In the genomic region with DNA sequence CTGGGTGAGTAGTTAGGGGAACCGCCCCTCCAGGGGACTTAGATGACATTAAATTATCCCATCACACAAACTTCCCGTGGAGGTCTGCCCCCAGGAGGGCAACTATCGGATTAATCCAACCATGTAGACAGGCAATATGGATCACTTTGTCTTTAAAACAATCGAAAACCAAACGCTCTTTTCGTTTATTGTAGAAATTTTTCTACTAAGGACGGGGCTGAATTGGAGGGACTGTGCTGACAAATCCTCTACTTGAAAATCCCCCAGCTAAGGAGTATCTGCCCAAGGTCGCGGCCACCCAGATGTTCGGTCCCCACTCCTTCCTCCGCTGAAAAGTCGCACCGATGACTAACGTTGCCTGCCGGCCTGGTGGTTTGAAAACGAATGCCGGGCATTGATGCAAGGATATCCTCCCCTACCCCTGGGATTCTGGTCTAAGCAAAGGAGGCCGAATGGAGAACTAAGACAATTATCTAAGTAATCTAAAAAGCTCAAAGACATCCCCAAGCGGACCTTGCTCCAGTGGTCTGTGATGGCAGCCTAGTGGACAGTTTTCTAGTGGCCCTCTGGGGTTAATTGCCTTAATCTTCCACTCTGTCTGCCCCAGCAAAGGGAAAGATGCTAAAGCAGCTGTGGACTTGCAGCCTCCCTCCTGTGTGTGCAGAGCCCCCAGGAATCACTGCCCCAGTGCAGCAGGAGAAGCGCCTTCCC, we compare ENCODE assay signal across 10 cellular contexts. TPM values are rescaled to one million over a fixed set of nuclear protein-coding genes. Genes with fewer than 3 reads are reported as not detected.
A peak's percentile ranks its signal among the peaks of the same experiment; 100 is the strongest.
DNase-seq lines count a peak whose midpoint lies in the region; ATAC-seq and TF ChIP-seq lines count a peak whose summit lies in the region.
"Had no signal": no experiment of that assay in that cellular context is flagged by ENCODE, and none has a peak within 500 bp of the region (broad histone marks: within the 10 kb centered on the region; RNA-seq: fewer than 3 reads in every experiment).

No MANE protein-coding gene starts in this region.

- peak; percentile 15 for DNase-seq in activated CD4-positive, alpha-beta memory T cell treated with anti-CD3 and anti-CD28 coated beads for 36 hours
- no peak for DNase-seq in activated CD4-positive, alpha-beta memory T cell treated with anti-CD3 and anti-CD28 coated beads, Interleukin-2, amount 10 ng/mL, durations not matched to agents 7 days and 5 days
- no peak for DNase-seq in stimulated activated effector memory CD8-positive, alpha-beta T cell treated with anti-CD3 and anti-CD28 coated beads, Interleukin-12 subunit alpha, Interleukin-12 subunit beta, amount 100 ng/mL, for 72 hours (ENCODE audit: low spot score in 2 of 2)
- DNase-seq in HCEC 1CT, result no peak
- no peak for DNase-seq in testis
- DNase-seq in ureter (ENCODE audit: low spot score), result no peak
- DNase-seq: NCI-H1694, PC-3 had no signal

- intact Hi-C loops in activated CD4-positive, alpha-beta memory T cell treated with anti-CD3 and anti-CD28 coated beads for 36 hours (cut with micrococcal nuclease), result loop anchor here (1.0 to 10.0 kb wide), 6 partner anchors 19 to 581 kb away; a partner anchor contains a TSS
- intact Hi-C loops in testis (cut with DNase I; ENCODE audit: low total_unique reads), result loop anchor here (5.0 kb wide), 1 partner anchor 496 kb away; no protein-coding TSS in a partner anchor

- POLR2A ChIA-PET in activated CD4-positive, alpha-beta memory T cell treated with anti-CD3 and anti-CD28 coated beads for 36 hours (lab: Charles Lee), result no interaction called here
- POLR2A ChIA-PET in activated CD4-positive, alpha-beta memory T cell treated with anti-CD3 and anti-CD28 coated beads, Interleukin-2, amount 10 ng/mL, durations not matched to agents 7 days and 5 days (lab: Charles Lee), result interaction anchor here (1.0 kb wide), 1 partner anchor 81 kb away, joined by 3 read pairs; no protein-coding TSS in a partner anchor

- TF ChIP-seq CTCF in OCI-LY3 (IDR thresholded peaks at IDR 0.05; ENCODE audit: low read depth, low read length) (no peak), testis (IDR thresholded peaks at IDR 0.05) (no peak)

- H3K36me3 ChIP-seq in OCI-LY3 (replicated peaks; ENCODE audit: low read depth, low read length) (no peaks in the 10 kb centered on the region), iPS-20b (ENCODE audit: insufficient read depth, low read depth, low read length) (no peaks in the 10 kb centered on the region), testis (ENCODE audit: low read depth, missing control alignments) (no peaks in the 10 kb centered on the region)

- H3K4me3 Mint-ChIP-seq in activated CD4-positive, alpha-beta memory T cell treated with anti-CD3 and anti-CD28 coated beads for 36 hours, result no peak overlapping the region
- H3K4me3 Mint-ChIP-seq in activated CD4-positive, alpha-beta memory T cell treated with anti-CD3 and anti-CD28 coated beads, Interleukin-2, amount 10 ng/mL, durations not matched to agents 7 days and 5 days, result no peak overlapping the region
- peak overlapping the region; percentile 72 for H3K4me3 Mint-ChIP-seq in stimulated activated effector memory CD8-positive, alpha-beta T cell treated with anti-CD3 and anti-CD28 coated beads, Interleukin-12 subunit alpha, Interleukin-12 subunit beta, amount 100 ng/mL, for 72 hours

- WGBS in testis, 2 donors, result 33 to 50% methylated on average over 20 of the region's 20 CpGs

- H3K27ac Mint-ChIP-seq in activated CD4-positive, alpha-beta memory T cell treated with anti-CD3 and anti-CD28 coated beads for 36 hours, result no peak overlapping the region
- H3K27ac Mint-ChIP-seq in activated CD4-positive, alpha-beta memory T cell treated with anti-CD3 and anti-CD28 coated beads, Interleukin-2, amount 10 ng/mL, durations not matched to agents 7 days and 5 days, result no peak overlapping the region
- no peak overlapping the region for H3K27ac Mint-ChIP-seq in stimulated activated effector memory CD8-positive, alpha-beta T cell treated with anti-CD3 and anti-CD28 coated beads, Interleukin-12 subunit alpha, Interleukin-12 subunit beta, amount 100 ng/mL, for 72 hours

- H3K27ac ChIP-seq in OCI-LY3 (ENCODE audit: low read length) (no peak overlapping the region), iPS-20b (ENCODE audit: low read length) (no peak overlapping the region), testis (no peak overlapping the region)

- H3K27me3 ChIP-seq in OCI-LY3 (ENCODE audit: low read depth, low read length) (no peaks in the 10 kb centered on the region), iPS-20b (ENCODE audit: insufficient read depth, low read length) (peaks cover 94% of the 10 kb centered on the region), testis (no peaks in the 10 kb centered on the region)

- peaks cover 25% of the 10 kb centered on the region for H3K4me1 ChIP-seq in OCI-LY3 (ENCODE audit: low read length)
- peaks cover 20% of the 10 kb centered on the region; the same call in 1 of the 2 replicates for H3K4me1 ChIP-seq in iPS-20b (ENCODE audit: insufficient read depth, low read length)
- H3K4me1 ChIP-seq in testis, result peaks cover 7% of the 10 kb centered on the region

- H4K20me1 ChIP-seq in OCI-LY3 (ENCODE audit: insufficient read depth, low read length), result no peaks in the 10 kb centered on the region

- no peak for ATAC-seq in stimulated activated effector memory CD8-positive, alpha-beta T cell treated with anti-CD3 and anti-CD28 coated beads, Interleukin-12 subunit alpha, Interleukin-12 subunit beta, amount 100 ng/mL, for 72 hours
- ATAC-seq: PC-3 had no signal

- H3K4me3 ChIP-seq in OCI-LY3 (ENCODE audit: low read length) (0 out of 2 replicates have a peak overlapping the region, but pooled peaks have one; percentile 98), iPS-20b (ENCODE audit: low read length) (peak overlapping the region; percentile 53; the same call in 1 of the 2 replicates), testis (no peak overlapping the region)

- H3K79me2 ChIP-seq in OCI-LY3 (ENCODE audit: low read length), result peaks cover 8% of the 10 kb centered on the region

- H3K27me3 Mint-ChIP-seq in activated CD4-positive, alpha-beta memory T cell treated with anti-CD3 and anti-CD28 coated beads for 36 hours, result peaks cover 68% of the 10 kb centered on the region
- peaks cover 69% of the 10 kb centered on the region for H3K27me3 Mint-ChIP-seq in activated CD4-positive, alpha-beta memory T cell treated with anti-CD3 and anti-CD28 coated beads, Interleukin-2, amount 10 ng/mL, durations not matched to agents 7 days and 5 days

- peak overlapping the region; percentile 99 for H3K4me2 ChIP-seq in OCI-LY3 (ENCODE audit: low read length)

- CTCF ChIA-PET in activated CD4-positive, alpha-beta memory T cell treated with anti-CD3 and anti-CD28 coated beads for 36 hours (lab: Charles Lee), result interaction anchor here (1.0 to 3.9 kb wide), 9 partner anchors 9 to 1144 kb away, joined by 3 to 28 read pairs (median 6); a partner anchor contains a TSS
- CTCF ChIA-PET in activated CD4-positive, alpha-beta memory T cell treated with anti-CD3 and anti-CD28 coated beads, Interleukin-2, amount 10 ng/mL, durations not matched to agents 7 days and 5 days (lab: Charles Lee), result interaction anchor here (1.3 to 3.1 kb wide), 3 partner anchors 9 to 1144 kb away, joined by 4 to 15 read pairs (median 6); no protein-coding TSS in a partner anchor

- TF ChIP-seq POLR2A in testis (IDR thresholded peaks at IDR 0.05), result no peak

- H2AFZ ChIP-seq in OCI-LY3 (ENCODE audit: low read depth, low read length), result no peak overlapping the region

- H3K9me3 ChIP-seq in OCI-LY3 (ENCODE audit: insufficient read depth, low read length) (no peaks in the 10 kb centered on the region), iPS-20b (ENCODE audit: insufficient read depth, low read depth, low read length) (no peaks in the 10 kb centered on the region), testis (no peaks in the 10 kb centered on the region)

- H3K36me3 Mint-ChIP-seq in activated CD4-positive, alpha-beta memory T cell treated with anti-CD3 and anti-CD28 coated beads for 36 hours, result no peaks in the 10 kb centered on the region
- H3K36me3 Mint-ChIP-seq in activated CD4-positive, alpha-beta memory T cell treated with anti-CD3 and anti-CD28 coated beads, Interleukin-2, amount 10 ng/mL, durations not matched to agents 7 days and 5 days (ENCODE audit: low read depth), result peaks cover 7% of the 10 kb centered on the region
- no peaks in the 10 kb centered on the region for H3K36me3 Mint-ChIP-seq in stimulated activated effector memory CD8-positive, alpha-beta T cell treated with anti-CD3 and anti-CD28 coated beads, Interleukin-12 subunit alpha, Interleukin-12 subunit beta, amount 100 ng/mL, for 72 hours

- no peak overlapping the region for H3K9ac ChIP-seq in OCI-LY3 (ENCODE audit: low read length)
- no peak overlapping the region for H3K9ac ChIP-seq in iPS-20b (ENCODE audit: low read depth, low read length)

- peaks cover 37% of the 10 kb centered on the region for H3K4me1 Mint-ChIP-seq in activated CD4-positive, alpha-beta memory T cell treated with anti-CD3 and anti-CD28 coated beads for 36 hours (ENCODE audit: low read depth)
- peaks cover 28% of the 10 kb centered on the region for H3K4me1 Mint-ChIP-seq in activated CD4-positive, alpha-beta memory T cell treated with anti-CD3 and anti-CD28 coated beads, Interleukin-2, amount 10 ng/mL, durations not matched to agents 7 days and 5 days
- H3K4me1 Mint-ChIP-seq in stimulated activated effector memory CD8-positive, alpha-beta T cell treated with anti-CD3 and anti-CD28 coated beads, Interleukin-12 subunit alpha, Interleukin-12 subunit beta, amount 100 ng/mL, for 72 hours, result peaks cover 40% of the 10 kb centered on the region

- H3K9me3 Mint-ChIP-seq in activated CD4-positive, alpha-beta memory T cell treated with anti-CD3 and anti-CD28 coated beads for 36 hours, result no peaks in the 10 kb centered on the region
- H3K9me3 Mint-ChIP-seq in activated CD4-positive, alpha-beta memory T cell treated with anti-CD3 and anti-CD28 coated beads, Interleukin-2, amount 10 ng/mL, durations not matched to agents 7 days and 5 days, result no peaks in the 10 kb centered on the region
- no peaks in the 10 kb centered on the region for H3K9me3 Mint-ChIP-seq in stimulated activated effector memory CD8-positive, alpha-beta T cell treated with anti-CD3 and anti-CD28 coated beads, Interleukin-12 subunit alpha, Interleukin-12 subunit beta, amount 100 ng/mL, for 72 hours

RNA-seq across cellular contexts. Expression of a gene that starts 3.7 kb away (rescaled TPM):
- under 1 TPM; 0.05 to 0.07 TPM for total RNA-seq in activated CD4-positive, alpha-beta memory T cell treated with anti-CD3 and anti-CD28 coated beads for 36 hours
- total RNA-seq in activated CD4-positive, alpha-beta memory T cell treated with anti-CD3 and anti-CD28 coated beads, Interleukin-2, amount 10 ng/mL, durations not matched to agents 7 days and 5 days, result under 1 TPM in 1 of 2 experiments, not detected in 1; 0.08 TPM
- total RNA-seq in testis (10 to 100 TPM in 1 of 2 donors, 1 to 10 TPM in 1; 9.4 to 10.6 TPM), ureter (41.9 TPM)
- polyA plus RNA-seq in testis (ENCODE audit: insufficient read depth, low read depth, low replicate concordance), result 4.7 TPM

Comparison
In these comparisons a context has a peak if more than half of its experiments do, and no peak if none do; other contexts are left out.
1. H3K4me3 ChIP-seq: peak in OCI-LY3 (single experiment) and iPS-20b (single experiment); none in testis (0 of 2).
2. RNA of a gene that starts 3.7 kb away (total RNA-seq): 41.9 TPM in ureter (single experiment) and 9.4 to 10.6 TPM in testis; 0.08 TPM in activated CD4-positive, alpha-beta memory T cell treated with anti-CD3 and anti-CD28 coated beads, Interleukin-2, amount 10 ng/mL, durations not matched to agents 7 days and 5 days and 0.05 to 0.07 TPM in activated CD4-positive, alpha-beta memory T cell treated with anti-CD3 and anti-CD28 coated beads for 36 hours; every median in the first group is over 4 times any median in the second.